10 cellular contexts compared by ENCODE assay signal in genomic region chr7:134016223-134016941, GRCh38.
DNase-seq lines count a peak whose midpoint lies in the region; ATAC-seq and TF ChIP-seq lines count a peak whose summit lies in the region.
"Had no signal": no experiment of that assay in that cellular context is flagged by ENCODE, and none has a peak within 500 bp of the region (broad histone marks: within the 10 kb centered on the region; RNA-seq: fewer than 3 reads in every experiment).

No MANE protein-coding gene starts in this region.

- H3K27ac ChIP-seq in adrenal gland (no peak overlapping the region), transverse colon (no peak overlapping the region)
- H3K27ac ChIP-seq: SK-N-MC had no signal

- 58 to 60% (median 59%) methylated on average over 4 of the region's 4 CpGs for WGBS in adrenal gland, 4 donors
- WGBS in transverse colon (ENCODE audit: low coverage in 1 of 2), 2 donors: 50 to 62% methylated on average over 3 to 4 of the region's 4 CpGs

- H3K4me1 ChIP-seq in adrenal gland (replicated peaks in 1 of 2) (no peaks in the 10 kb centered on the region), transverse colon (no peaks in the 10 kb centered on the region)

- H3K4me3 ChIP-seq in NB4 (ENCODE audit: low read depth, low read length) (no peak overlapping the region), adrenal gland (no peak overlapping the region), transverse colon (no peak overlapping the region)
- H3K4me3 ChIP-seq: SK-N-MC had no signal

- H3K36me3 Mint-ChIP-seq in stimulated activated effector memory CD8-positive, alpha-beta T cell treated with anti-CD3 and anti-CD28 coated beads, Interleukin-12 subunit alpha, Interleukin-12 subunit beta, amount 100 ng/mL, for 72 hours: peaks cover 4% of the 10 kb centered on the region

- H3K36me3 ChIP-seq in adrenal gland (replicated peaks in 1 of 2) (no peaks in the 10 kb centered on the region), transverse colon (no peaks in the 10 kb centered on the region)

- TF ChIP-seq POLR2A in NB4 (IDR thresholded peaks at IDR 0.05; ENCODE audit: extremely low read depth, insufficient read length): no peak
- TF ChIP-seq POLR2A in adrenal gland (IDR thresholded peaks at IDR 0.05): no peak
- TF ChIP-seq POLR2A in transverse colon (IDR thresholded peaks at IDR 0.05): no peak

- no peaks in the 10 kb centered on the region for H3K9me3 Mint-ChIP-seq in stimulated activated effector memory CD8-positive, alpha-beta T cell treated with anti-CD3 and anti-CD28 coated beads, Interleukin-12 subunit alpha, Interleukin-12 subunit beta, amount 100 ng/mL, for 72 hours
- H3K9me3 Mint-ChIP-seq: naive B cell had no signal

- no peaks in the 10 kb centered on the region for H3K4me1 Mint-ChIP-seq in stimulated activated effector memory CD8-positive, alpha-beta T cell treated with anti-CD3 and anti-CD28 coated beads, Interleukin-12 subunit alpha, Interleukin-12 subunit beta, amount 100 ng/mL, for 72 hours
- H3K4me1 Mint-ChIP-seq: naive B cell had no signal

- DNase-seq in G401 (ENCODE audit: low spot score) (peak; percentile 62), NB4 (ENCODE audit: low read depth) (peak; percentile 29), adrenal gland (peak; percentile 16 to 55 (median 32)), iPS-NIHi11 (ENCODE audit: low spot score) (peak; percentile 65), transverse colon (peak; percentile 16)
- DNase-seq in stimulated activated effector memory CD8-positive, alpha-beta T cell treated with anti-CD3 and anti-CD28 coated beads, Interleukin-12 subunit alpha, Interleukin-12 subunit beta, amount 100 ng/mL, for 72 hours (ENCODE audit: low spot score in 2 of 2): no peak
- DNase-seq: naive B cell had no signal

- intact Hi-C loops in adrenal gland (cut with DNase I): no loop called here
- intact Hi-C loops in transverse colon (cut with DNase I; ENCODE audit: low total_unique reads): no loop called here

- H3K4me3 Mint-ChIP-seq in stimulated activated effector memory CD8-positive, alpha-beta T cell treated with anti-CD3 and anti-CD28 coated beads, Interleukin-12 subunit alpha, Interleukin-12 subunit beta, amount 100 ng/mL, for 72 hours: no peak overlapping the region
- H3K4me3 Mint-ChIP-seq: naive B cell had no signal

- ATAC-seq in HG02884 (IDR thresholded peaks at IDR 0.05; ENCODE audit: unreplicated experiment): no peak
- ATAC-seq in GM21515 (IDR thresholded peaks at IDR 0.05; ENCODE audit: unreplicated experiment): no peak
- ATAC-seq in stimulated activated effector memory CD8-positive, alpha-beta T cell treated with anti-CD3 and anti-CD28 coated beads, Interleukin-12 subunit alpha, Interleukin-12 subunit beta, amount 100 ng/mL, for 72 hours: no peak

- H3K27ac Mint-ChIP-seq in stimulated activated effector memory CD8-positive, alpha-beta T cell treated with anti-CD3 and anti-CD28 coated beads, Interleukin-12 subunit alpha, Interleukin-12 subunit beta, amount 100 ng/mL, for 72 hours: no peak overlapping the region

- in situ Hi-C loops in G401 (cut with HindIII; ENCODE audit: low sequenced_read_pairs) (no loop called here), transverse colon (cut with MboI; ENCODE audit: low pct_ligation_motif_present in 1 of 4, low pct_unique_long_range_greater_than_20kb in 1 of 4, low sequenced_read_pairs in 3 of 4) (no loop called here)

- TF ChIP-seq CTCF in NB4 (IDR thresholded peaks at IDR 0.05; ENCODE audit: low read depth, low read length) (peak; percentile 85), adrenal gland (IDR thresholded peaks at IDR 0.05) (peak; percentile 34 to 65 (median 55)), transverse colon (IDR thresholded peaks at IDR 0.05) (peak; percentile 23 to 53 (median 41))

- TF ChIP-seq EP300 in transverse colon (IDR thresholded peaks at IDR 0.05; ENCODE audit: low read depth): no peak

- H3K9me3 ChIP-seq in adrenal gland (replicated peaks in 1 of 3): no peaks in the 10 kb centered on the region
- H3K9me3 ChIP-seq in transverse colon: no peaks in the 10 kb centered on the region

- H3K27me3 ChIP-seq in adrenal gland (no peaks in the 10 kb centered on the region), transverse colon (no peaks in the 10 kb centered on the region)

Comparison
In these comparisons a context has a peak if more than half of its experiments do, and no peak if none do; other contexts are left out.
1. DNase-seq: peak in G401 (single experiment), NB4 (single experiment), adrenal gland (7 of 7), iPS-NIHi11 (single experiment) and transverse colon (single experiment); none in stimulated activated effector memory CD8-positive, alpha-beta T cell treated with anti-CD3 and anti-CD28 coated beads, Interleukin-12 subunit alpha, Interleukin-12 subunit beta, amount 100 ng/mL, for 72 hours (0 of 2).
2. Peak in every context shown above with its lines, with median percentiles within 50 percentile points of each other: CTCF ChIP-seq.